In the genomic region with DNA sequence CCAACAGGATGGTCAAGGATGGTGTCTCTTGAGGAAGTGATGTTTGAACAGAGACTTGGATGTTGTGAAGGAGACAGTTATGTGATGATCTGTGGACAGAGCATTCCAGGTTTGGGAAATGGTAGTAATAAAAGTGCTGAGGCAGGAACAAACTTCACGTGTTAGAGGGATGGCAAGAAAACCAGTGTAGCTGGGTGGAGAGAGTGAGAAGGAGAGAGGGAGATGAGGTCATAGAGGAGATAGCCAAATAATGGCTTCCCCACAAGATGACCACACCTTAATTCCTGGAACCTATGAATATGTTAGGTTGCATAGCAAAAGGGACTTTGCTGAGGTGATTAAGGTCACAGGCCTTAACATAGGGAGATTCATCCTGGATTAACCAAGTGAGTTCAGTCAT, we compare ENCODE assay signal across 38 cellular contexts.
"Had no signal": no experiment of that assay in that cellular context is flagged by ENCODE, and none has a peak within 500 bp of the region (broad histone marks: within the 10 kb centered on the region; RNA-seq: fewer than 3 reads in every experiment).

No MANE protein-coding gene starts in this region.

- ATAC-seq: activated CD8-positive, alpha-beta T cell treated with anti-CD3 and anti-CD28 coated beads for 36 hours; activated naive CD4-positive, alpha-beta T cell treated with anti-CD3 and anti-CD28 coated beads, Interleukin-2, amount 50 U/mL, for 72 hours; activated T-cell treated with anti-CD3 and anti-CD28 coated beads, Interleukin-2, amount 50 U/mL, for 4 hours; activated T-cell treated with anti-CD3 and anti-CD28 coated beads, Interleukin-2, amount 50 U/mL, for 72 hours; activated T-helper 17 cell treated with anti-CD3 and anti-CD28 coated beads, Interleukin-2, amount 50 U/mL, for 72 hours had no signal

- H3K27ac ChIP-seq: adrenal gland, cardiac muscle cell, VCaP had no signal

- FAIRE-seq: bronchial epithelial cell, TTC549 had no signal

- H3K4me1 Mint-ChIP-seq: activated B cell treated with CpG ODN at 0.5 μM for 24 hours; activated CD4-positive, alpha-beta T cell treated with anti-CD3 and anti-CD28 coated beads, Interleukin-2, amount 10 ng/mL, durations not matched to agents 24 days and 14 days; activated naive CD8-positive, alpha-beta T cell treated with anti-CD3 and anti-CD28 coated beads for 36 hours; activated T-helper 17 cell treated with anti-CD3 and anti-CD28 coated beads, Interleukin-2, amount 50 U/mL, for 72 hours; brain; central memory CD8-positive, alpha-beta T cell had no signal

- DNase-seq: activated B cell treated with CpG ODN at 0.5 μM for 24 hours; activated CD4-positive, alpha-beta memory T cell treated with anti-CD3 and anti-CD28 coated beads for 36 hours; activated CD4-positive, alpha-beta T cell treated with anti-CD3 and anti-CD28 coated beads for 4 hours; activated CD4-positive, alpha-beta T cell treated with anti-CD3 and anti-CD28 coated beads, Interleukin-2, amount 10 ng/mL, durations not matched to agents 24 days and 14 days; activated CD4-positive, alpha-beta T cell treated with anti-CD3 and anti-CD28 coated beads, Interleukin-2, amount 50 U/mL, for 1 hour; activated CD4-positive, alpha-beta T cell treated with anti-CD3 and anti-CD28 coated beads, Interleukin-2, amount 50 U/mL, for 4 hours; activated CD4-positive, CD25-positive, alpha-beta regulatory T cell treated with anti-CD3 and anti-CD28 coated beads, Interleukin-2, amount 50 U/mL, for 72 hours; activated CD8-positive, alpha-beta memory T cell treated with anti-CD3 and anti-CD28 coated beads, Interleukin-2, amount 50 U/mL, for 4 hours; activated CD8-positive, alpha-beta T cell treated with anti-CD3 and anti-CD28 coated beads for 36 hours; activated effector memory CD4-positive, alpha-beta T cell treated with anti-CD3 and anti-CD28 coated beads, Interleukin-2, amount 50 U/mL, for 16 hours; activated gamma-delta T cell treated with Interleukin-2 at 50 U/mL for 16 hours; activated naive CD4-positive, alpha-beta T cell; activated naive CD4-positive, alpha-beta T cell treated with anti-CD3 and anti-CD28 coated beads for 36 hours; activated naive CD4-positive, alpha-beta T cell treated with anti-CD3 and anti-CD28 coated beads, Interleukin-2, amount 50 U/mL, for 16 hours; activated naive CD8-positive, alpha-beta T cell treated with anti-CD3 and anti-CD28 coated beads for 36 hours; activated T-cell treated with anti-CD3 and anti-CD28 coated beads for 4 hours; activated T-cell treated with anti-CD3 and anti-CD28 coated beads, Interleukin-2, amount 50 U/mL, for 1 hour; activated T-cell treated with anti-CD3 and anti-CD28 coated beads, Interleukin-2, amount 50 U/mL, for 4 hours; activated T-cell treated with anti-CD3 and anti-CD28 coated beads, Interleukin-2, amount 50 U/mL, for 72 hours; adrenal gland; amniotic stem cell; aorta; caudate nucleus; cerebellar nuclear complex; T-helper 1 cell; T-helper 2 cell; T-helper 9 cell had no signal

- H3K4me3 ChIP-seq: adrenal gland, cardiac muscle cell had no signal

- H3K27me3 ChIP-seq: cardiac muscle cell had no signal

- H3K27me3 Mint-ChIP-seq: activated B cell treated with CpG ODN at 0.5 μM for 24 hours had no signal

- H3K9me3 ChIP-seq: adrenal gland had no signal

- H3K9me3 Mint-ChIP-seq: activated B cell treated with CpG ODN at 0.5 μM for 24 hours; activated CD4-positive, alpha-beta memory T cell treated with anti-CD3 and anti-CD28 coated beads for 36 hours; activated CD4-positive, alpha-beta T cell treated with anti-CD3 and anti-CD28 coated beads, Interleukin-2, amount 10 ng/mL, durations not matched to agents 24 days and 14 days; activated CD8-positive, alpha-beta T cell treated with anti-CD3 and anti-CD28 coated beads for 36 hours; activated naive CD4-positive, alpha-beta T cell treated with anti-CD3 and anti-CD28 coated beads for 36 hours; activated naive CD4-positive, alpha-beta T cell treated with anti-CD3 and anti-CD28 coated beads, Interleukin-2, amount 50 U/mL, for 72 hours; activated naive CD8-positive, alpha-beta T cell treated with anti-CD3 and anti-CD28 coated beads for 36 hours; activated T-cell treated with anti-CD3 and anti-CD28 coated beads, Interleukin-2, amount 50 U/mL, for 4 hours; activated T-cell treated with anti-CD3 and anti-CD28 coated beads, Interleukin-2, amount 50 U/mL, for 72 hours; activated T-helper 1 cell treated with anti-CD3 and anti-CD28 coated beads, Interleukin-12 subunit alpha, Interleukin-12 subunit beta, Interleukin-2, Interleukin-4 antibody, amounts not matched to agents 30 ng/mL and 10 ng/mL and 1 ng/mL, durations not matched to agents 14 hours and 24 hours and 36 hours; activated T-helper 17 cell treated with anti-CD3 and anti-CD28 coated beads, Interleukin-2, amount 50 U/mL, for 72 hours; central memory CD8-positive, alpha-beta T cell; T-helper 1 cell treated with Interleukin-12 subunit alpha and Interleukin-12 subunit beta and Interleukin-4 antibody, amounts not matched to agents 30 μg/mL and 1 μg/mL, for 36 hours; T-helper 2 cell treated with Interferon-gamma antibody and Interleukin-4, amounts not matched to agents 5 μg/mL and 100 μg/mL, for 36 hours had no signal

- H3K36me3 Mint-ChIP-seq: activated CD4-positive, alpha-beta memory T cell treated with anti-CD3 and anti-CD28 coated beads for 36 hours; activated naive CD4-positive, alpha-beta T cell treated with anti-CD3 and anti-CD28 coated beads, Interleukin-2, amount 50 U/mL, for 72 hours; activated naive CD8-positive, alpha-beta T cell treated with anti-CD3 and anti-CD28 coated beads for 36 hours; brain had no signal

- H3K4me1 ChIP-seq: adrenal gland had no signal

- H3K4me3 Mint-ChIP-seq: activated B cell treated with CpG ODN at 0.5 μM for 24 hours; activated CD4-positive, alpha-beta memory T cell treated with anti-CD3 and anti-CD28 coated beads for 36 hours; activated CD4-positive, alpha-beta T cell treated with anti-CD3 and anti-CD28 coated beads, Interleukin-2, amount 10 ng/mL, durations not matched to agents 24 days and 14 days; activated CD8-positive, alpha-beta T cell treated with anti-CD3 and anti-CD28 coated beads for 36 hours; activated naive CD4-positive, alpha-beta T cell treated with anti-CD3 and anti-CD28 coated beads for 36 hours; activated naive CD8-positive, alpha-beta T cell treated with anti-CD3 and anti-CD28 coated beads for 36 hours; activated T-cell treated with anti-CD3 and anti-CD28 coated beads, Interleukin-2, amount 50 U/mL, for 4 hours; activated T-cell treated with anti-CD3 and anti-CD28 coated beads, Interleukin-2, amount 50 U/mL, for 72 hours; activated T-helper 1 cell treated with anti-CD3 and anti-CD28 coated beads, Interleukin-12 subunit alpha, Interleukin-12 subunit beta, Interleukin-2, Interleukin-4 antibody, amounts not matched to agents 30 ng/mL and 10 ng/mL and 1 ng/mL, durations not matched to agents 14 hours and 24 hours and 36 hours; activated T-helper 17 cell treated with anti-CD3 and anti-CD28 coated beads, Interleukin-2, amount 50 U/mL, for 72 hours; brain; central memory CD8-positive, alpha-beta T cell; T-helper 1 cell treated with Interleukin-12 subunit alpha and Interleukin-12 subunit beta and Interleukin-4 antibody, amounts not matched to agents 30 μg/mL and 1 μg/mL, for 36 hours; T-helper 2 cell treated with Interferon-gamma antibody and Interleukin-4, amounts not matched to agents 5 μg/mL and 100 μg/mL, for 36 hours had no signal

- H3K27ac Mint-ChIP-seq: activated B cell treated with CpG ODN at 0.5 μM for 24 hours; activated CD4-positive, alpha-beta memory T cell treated with anti-CD3 and anti-CD28 coated beads for 36 hours; activated CD4-positive, alpha-beta T cell treated with anti-CD3 and anti-CD28 coated beads, Interleukin-2, amount 10 ng/mL, durations not matched to agents 24 days and 14 days; activated CD8-positive, alpha-beta T cell treated with anti-CD3 and anti-CD28 coated beads for 36 hours; activated naive CD4-positive, alpha-beta T cell treated with anti-CD3 and anti-CD28 coated beads for 36 hours; activated naive CD4-positive, alpha-beta T cell treated with anti-CD3 and anti-CD28 coated beads, Interleukin-2, amount 50 U/mL, for 72 hours; activated naive CD8-positive, alpha-beta T cell treated with anti-CD3 and anti-CD28 coated beads for 36 hours; activated T-cell treated with anti-CD3 and anti-CD28 coated beads, Interleukin-2, amount 50 U/mL, for 72 hours; activated T-helper 1 cell treated with anti-CD3 and anti-CD28 coated beads, Interleukin-12 subunit alpha, Interleukin-12 subunit beta, Interleukin-2, Interleukin-4 antibody, amounts not matched to agents 30 ng/mL and 10 ng/mL and 1 ng/mL, durations not matched to agents 14 hours and 24 hours and 36 hours; activated T-helper 17 cell treated with anti-CD3 and anti-CD28 coated beads, Interleukin-2, amount 50 U/mL, for 72 hours; brain; T-helper 1 cell treated with Interleukin-12 subunit alpha and Interleukin-12 subunit beta and Interleukin-4 antibody, amounts not matched to agents 30 μg/mL and 1 μg/mL, for 36 hours; T-helper 2 cell treated with Interferon-gamma antibody and Interleukin-4, amounts not matched to agents 5 μg/mL and 100 μg/mL, for 36 hours had no signal

- H3K36me3 ChIP-seq: adrenal gland, cardiac muscle cell had no signal
